In the genomic region with DNA sequence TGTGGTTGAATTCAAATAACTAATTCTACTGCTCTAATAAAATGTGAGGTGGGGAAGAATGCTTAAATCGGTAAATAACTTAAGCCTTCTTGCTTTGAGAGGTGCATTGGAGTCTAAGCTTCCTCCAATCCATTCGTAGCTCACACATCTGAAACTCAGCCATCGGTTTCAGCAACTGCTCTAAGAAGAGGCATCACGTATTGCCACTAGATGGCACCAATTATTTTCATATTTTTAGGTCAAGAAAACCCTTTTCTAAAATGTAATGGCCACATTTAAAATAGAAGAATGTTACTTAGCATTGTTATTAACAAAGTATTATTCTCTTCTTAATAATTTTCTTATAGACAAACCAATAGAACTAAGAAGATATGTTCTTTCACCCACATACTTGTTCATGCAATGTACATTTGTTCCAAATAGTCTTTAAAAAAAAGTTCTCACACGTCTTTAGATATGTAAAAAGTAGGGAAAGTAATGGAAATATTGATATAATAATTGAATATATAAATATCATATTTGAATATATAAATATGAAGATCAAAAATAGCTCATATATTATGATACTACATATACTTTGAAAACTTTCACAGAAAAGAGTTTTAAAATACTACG, we compare ENCODE assay signal across 8 cellular contexts.
A peak's percentile ranks its signal among the peaks of the same experiment; 100 is the strongest.
DNase-seq lines count a peak whose midpoint lies in the region; ATAC-seq and TF ChIP-seq lines count a peak whose summit lies in the region.

No MANE protein-coding gene starts in this region.

- intact Hi-C loops in colonic mucosa (cut with DNase I) (no loop called here), left colon (cut with DNase I, micrococcal nuclease) (no loop called here)

- no peak overlapping the region for H3K27ac ChIP-seq in colonic mucosa
- no peak overlapping the region for H3K27ac ChIP-seq in CD8-positive, alpha-beta memory T cell (ENCODE audit: low read depth, low read length)

- H3K4me3 Mint-ChIP-seq in osteocyte (ENCODE audit: unreplicated experiment), result no peak overlapping the region
- no peak overlapping the region for H3K4me3 Mint-ChIP-seq in CD8-positive, alpha-beta memory T cell

- H3K36me3 ChIP-seq in colonic mucosa, result no peaks in the 10 kb centered on the region
- H3K36me3 ChIP-seq in CD8-positive, alpha-beta memory T cell (ENCODE audit: insufficient read depth, low read length), result no peaks in the 10 kb centered on the region

- DNase-seq in DMS153 treated with DMSO at 0.1 percent for 48 hours (lab: John Stamatoyannopoulos, UW; ENCODE audit: unreplicated experiment) (peak; percentile 65), NCI-H69 (lab: John Stamatoyannopoulos, UW) (peak; percentile 93), colonic mucosa (no peak), osteocyte (ENCODE audit: extremely low spot score, unreplicated experiment) (no peak), left colon (no peak)
- DNase-seq in CD8-positive, alpha-beta memory T cell, result no peak

- CTCF ChIA-PET in CD8-positive, alpha-beta memory T cell (lab: Charles Lee), result no interaction called here

- no peak overlapping the region for H3K4me3 ChIP-seq in colonic mucosa
- H3K4me3 ChIP-seq in CD8-positive, alpha-beta memory T cell (ENCODE audit: low read length), result no peak overlapping the region

- POLR2A ChIA-PET in CD8-positive, alpha-beta memory T cell (lab: Charles Lee), result no interaction called here

- no peaks in the 10 kb centered on the region for H3K4me1 ChIP-seq in colonic mucosa
- H3K4me1 ChIP-seq in CD8-positive, alpha-beta memory T cell (ENCODE audit: insufficient read depth, low read length), result no peaks in the 10 kb centered on the region

- no peaks in the 10 kb centered on the region for H3K36me3 Mint-ChIP-seq in osteocyte (ENCODE audit: unreplicated experiment)
- H3K36me3 Mint-ChIP-seq in CD8-positive, alpha-beta memory T cell, result no peaks in the 10 kb centered on the region

- ATAC-seq in HG03175 (IDR thresholded peaks at IDR 0.05; ENCODE audit: unreplicated experiment) (peak; percentile 49), left colon (no peak), HG03108 (IDR thresholded peaks at IDR 0.05; ENCODE audit: unreplicated experiment) (no peak)

- no peak overlapping the region for H3K27ac Mint-ChIP-seq in osteocyte (ENCODE audit: unreplicated experiment)
- no peak overlapping the region for H3K27ac Mint-ChIP-seq in CD8-positive, alpha-beta memory T cell

- no peaks in the 10 kb centered on the region for H3K9me3 ChIP-seq in colonic mucosa
- H3K9me3 ChIP-seq in CD8-positive, alpha-beta memory T cell (ENCODE audit: low read length), result no peaks in the 10 kb centered on the region

- peaks cover 35% of the 10 kb centered on the region for H3K27me3 Mint-ChIP-seq in osteocyte (ENCODE audit: unreplicated experiment)
- H3K27me3 Mint-ChIP-seq in CD8-positive, alpha-beta memory T cell, result no peaks in the 10 kb centered on the region

- no peaks in the 10 kb centered on the region for H3K4me1 Mint-ChIP-seq in osteocyte (ENCODE audit: unreplicated experiment)
- H3K4me1 Mint-ChIP-seq in CD8-positive, alpha-beta memory T cell, result no peaks in the 10 kb centered on the region

- no peaks in the 10 kb centered on the region for H3K9me3 Mint-ChIP-seq in osteocyte (ENCODE audit: unreplicated experiment)
- H3K9me3 Mint-ChIP-seq in CD8-positive, alpha-beta memory T cell, result peaks cover 0 to 7% (median 3%) of the 10 kb centered on the region in 5 donors

- no peak overlapping the region for H3K9ac ChIP-seq in colonic mucosa (ENCODE audit: low read depth in 2 of 2, low read length in 2 of 2)

- no peaks in the 10 kb centered on the region for H3K27me3 ChIP-seq in colonic mucosa
- H3K27me3 ChIP-seq in CD8-positive, alpha-beta memory T cell (ENCODE audit: insufficient read depth, low read length, poor library complexity, severe bottlenecking), result no peaks in the 10 kb centered on the region

- TF ChIP-seq CTCF in colonic mucosa (IDR thresholded peaks at IDR 0.05), result peak; percentile 53
- TF ChIP-seq CTCF in osteocyte (IDR thresholded peaks at IDR 0.05), result peak; percentile 74

Comparison
In these comparisons a context has a peak if more than half of its experiments do, and no peak if none do; other contexts are left out.
1. DNase-seq: peak in DMS153 treated with DMSO at 0.1 percent for 48 hours (single experiment) and NCI-H69 (single experiment); none in colonic mucosa (single experiment), osteocyte (single experiment), left colon (0 of 2) and CD8-positive, alpha-beta memory T cell (0 of 5).